Comparison of ENCODE assay signal across 10 cellular contexts in the genomic region with DNA sequence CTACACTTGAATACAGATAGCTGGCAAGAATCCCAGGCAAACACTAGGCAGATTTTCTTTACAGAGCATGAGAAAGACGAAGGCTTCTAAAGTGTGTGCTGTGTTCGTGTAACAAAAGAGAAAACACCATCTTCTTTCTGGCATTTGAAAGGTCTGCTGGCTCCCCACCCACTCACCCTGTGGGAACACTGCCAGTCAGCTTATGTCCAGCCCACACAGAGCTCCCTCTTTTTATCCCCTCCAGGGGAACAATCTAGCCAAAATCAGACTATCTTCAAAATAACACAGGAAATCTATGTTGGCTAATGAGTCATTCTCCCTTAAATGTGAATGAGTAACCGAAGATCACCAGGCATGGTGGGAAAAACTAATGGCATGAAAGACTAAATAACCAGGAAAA. TPM values are rescaled to one million over a fixed set of nuclear protein-coding genes. Genes with fewer than 3 reads are reported as not detected.
DNase-seq lines count a peak whose midpoint lies in the region; ATAC-seq and TF ChIP-seq lines count a peak whose summit lies in the region.
"Had no signal": no experiment of that assay in that cellular context is flagged by ENCODE, and none has a peak within 500 bp of the region (broad histone marks: within the 10 kb centered on the region; RNA-seq: fewer than 3 reads in every experiment).

No MANE protein-coding gene starts in this region.

- peak overlapping the region; percentile 47 for H3K4ac ChIP-seq in IMR-90 (ENCODE audit: low read depth, low read length)

- H4K8ac ChIP-seq in IMR-90 (ENCODE audit: low read depth in 2 of 2, low read length in 2 of 2) = peak overlapping the region in 1 of 2 experiments; percentile 62; a peak in 3 of 4 replicates

- peak overlapping the region; percentile 14; the same call in 1 of the 2 replicates for H3K23ac ChIP-seq in IMR-90 (ENCODE audit: low read depth, low read length)

- H3K36me3 ChIP-seq in IMR-90 (ENCODE audit: control insufficient read depth, insufficient read depth, low read length) = peaks cover 8% of the 10 kb centered on the region
- H3K36me3 ChIP-seq in kidney epithelial cell (ENCODE audit: control insufficient read depth, insufficient read depth, low read length) = no peaks in the 10 kb centered on the region

- no peaks in the 10 kb centered on the region for H3K27me3 ChIP-seq in IMR-90 (ENCODE audit: control insufficient read depth, insufficient read depth, low read length)
- no peaks in the 10 kb centered on the region for H3K27me3 ChIP-seq in kidney epithelial cell (ENCODE audit: control insufficient read depth, insufficient read depth, low read length)

- in situ Hi-C loops in IMR-90 (cut with MboI; ENCODE audit: low sequenced_read_pairs) = no loop called here
- in situ Hi-C loops in astrocyte of the spinal cord (cut with HindIII; ENCODE audit: low sequenced_read_pairs) = no loop called here

- no CpG with 5 or more reads among the region's 3 CpGs for WGBS in IMR-90 (ENCODE audit: extremely low coverage in 2 of 2, insufficient read length in 1 of 2), 2 experiments

- H2BK5ac ChIP-seq in IMR-90 (ENCODE audit: low read depth, low read length, poor library complexity, severe bottlenecking) = peak overlapping the region; percentile 68

- H2AFZ ChIP-seq in IMR-90 (replicated peaks; ENCODE audit: low read length, poor library complexity) = peak overlapping the region; percentile 72

- CTCF ChIA-PET in IMR-90 (lab: Yijun Ruan, JAX) = no interaction called here

- DNase-seq in AG09309 (ENCODE audit: low read depth) = peak; percentile 56
- DNase-seq in IMR-90 = peak; percentile 93
- peak; percentile 89 for DNase-seq in astrocyte of the spinal cord (ENCODE audit: low read depth, low spot score)
- DNase-seq in kidney epithelial cell (ENCODE audit: low read depth) = peak; percentile 71
- DNase-seq in activated naive CD4-positive, alpha-beta T cell (lab: John Stamatoyannopoulos, UW) = no peak
- DNase-seq in GM19240 (ENCODE audit: insufficient read length, low spot score) = no peak
- no peak for DNase-seq in SKM-1 (lab: John Stamatoyannopoulos, UW; ENCODE audit: unreplicated experiment)
- DNase-seq: activated naive CD4-positive, alpha-beta T cell treated with anti-CD3 and anti-CD28 coated beads, Interleukin-2, amount 10 ng/mL, durations not matched to agents 7 days and 5 days; KBM-7 had no signal

- dilution Hi-C loops in IMR-90 (cut with HindIII; ENCODE audit: low sequenced_read_pairs, unreplicated experiment) = no loop called here

- peak; percentile 93 for ATAC-seq in IMR-90 (ENCODE audit: low read depth)
- ATAC-seq in HG02981 (IDR thresholded peaks at IDR 0.05; ENCODE audit: unreplicated experiment) = no peak

- H3K4me2 ChIP-seq in IMR-90 (ENCODE audit: low read depth, low read length) = peak overlapping the region; percentile 96

- no peaks in the 10 kb centered on the region for H3K9me3 ChIP-seq in IMR-90 (ENCODE audit: control insufficient read depth, insufficient read depth, low read length)

- BruUV-seq in IMR-90 (replicated peaks; lab: Mats Ljungman, UMichigan) = no TSS peak

- H3K18ac ChIP-seq in IMR-90 (ENCODE audit: low read depth, low read length) = peak overlapping the region; percentile 89

- peaks cover 2% of the 10 kb centered on the region for H3K9me1 ChIP-seq in IMR-90 (ENCODE audit: insufficient read depth, low read length)

- 0 out of 3 replicates have a peak overlapping the region, but pooled peaks have one; percentile 21 for H2BK15ac ChIP-seq in IMR-90 (ENCODE audit: low read depth, low read length)

- H3K56ac ChIP-seq in IMR-90 (ENCODE audit: extremely low read depth, insufficient read depth, low read length) = peak overlapping the region; percentile 48; the same call in 1 of the 2 replicates

- H4K91ac ChIP-seq in IMR-90 (ENCODE audit: insufficient read depth, low read depth, low read length) = peak overlapping the region; percentile 45; the same call in 1 of the 2 replicates

- H3K14ac ChIP-seq in IMR-90 (replicated peaks; ENCODE audit: low read depth, low read length) = peak overlapping the region; percentile 11; the same call in 1 of the 2 replicates

- no peak for TF ChIP-seq CTCF in AG09309 (IDR thresholded peaks at IDR 0.05; ENCODE audit: control insufficient read depth, insufficient read depth, low read depth, low read length, missing control alignments)
- TF ChIP-seq CTCF in IMR-90 (conservative IDR thresholded peaks at IDR 0.05; ENCODE audit: low read depth, low read length) = no peak
- no peak for TF ChIP-seq CTCF in astrocyte of the spinal cord (IDR thresholded peaks at IDR 0.05; ENCODE audit: low read depth, low read length)
- TF ChIP-seq CTCF in kidney epithelial cell (IDR thresholded peaks at IDR 0.05; ENCODE audit: insufficient read depth, low read length, poor library complexity, severe bottlenecking) = no peak

- H3K4me3 ChIP-seq in AG09309 (ENCODE audit: control insufficient read depth, low read depth, low read length) (no peak overlapping the region), IMR-90 (ENCODE audit: insufficient read depth, low read depth, low read length) (peak overlapping the region; percentile 36; the same call in 1 of the 2 replicates), astrocyte of the spinal cord (ENCODE audit: low read depth, low read length) (no peak overlapping the region), kidney epithelial cell (ENCODE audit: low read depth, low read length) (no peak overlapping the region)

- 0 out of 2 replicates have a peak overlapping the region, but pooled peaks have one; percentile 3 for H2AK5ac ChIP-seq in IMR-90 (ENCODE audit: low read depth, low read length)

- peak overlapping the region; percentile 28 for H2BK20ac ChIP-seq in IMR-90 (ENCODE audit: low read depth, low read length)

- H4K20me1 ChIP-seq in IMR-90 (ENCODE audit: insufficient read depth, low read length) = no peaks in the 10 kb centered on the region

- peak overlapping the region; percentile 43 for H2BK120ac ChIP-seq in IMR-90 (ENCODE audit: low read depth, low read length)

- intact Hi-C loops in IMR-90 (cut with micrococcal nuclease) = no loop called here

- H2AK9ac ChIP-seq in IMR-90 (replicated peaks; ENCODE audit: low read depth, low read length, poor library complexity) = no peak overlapping the region

- H3K4me1 ChIP-seq in IMR-90 (ENCODE audit: control insufficient read depth, insufficient read depth, low read length) = peaks cover 3% of the 10 kb centered on the region

- H3K27ac ChIP-seq in IMR-90 (ENCODE audit: insufficient read depth, low read length) = peak overlapping the region; percentile 60

- TF ChIP-seq RAD21 in IMR-90 (IDR thresholded peaks at IDR 0.05; ENCODE audit: low read length) = no peak

- no peak for TF ChIP-seq POLR2A in IMR-90 (IDR thresholded peaks at IDR 0.05; ENCODE audit: low read depth, low read length)

- H4K5ac ChIP-seq in IMR-90 (ENCODE audit: low read depth, low read length) = peak overlapping the region; percentile 92

- POLR2A ChIA-PET in IMR-90 (lab: Charles Lee; ENCODE audit: unreplicated experiment) = no interaction called here

- H3K9ac ChIP-seq in IMR-90 (ENCODE audit: low read depth, low read length) = peak overlapping the region; percentile 0; the same call in 1 of the 2 replicates

- peaks cover 3 to 9% of the 10 kb centered on the region in 2 experiments; a peak in 2 of 4 replicates for H3K79me1 ChIP-seq in IMR-90 (ENCODE audit: low read depth in 1 of 2, low read length in 2 of 2)

TF ChIP-seq in IMR-90, 13 proteins besides CTCF, POLR2A, EP300 and RAD21:
- TF ChIP-seq MXI1 (IDR thresholded peaks at IDR 0.05; ENCODE audit: borderline replicate concordance, low read depth, low read length) (no peak), FOS (IDR thresholded peaks at IDR 0.05; ENCODE audit: low read depth, low read length) (peak; percentile 88)

RNA-seq across cellular contexts. Expression of gene PAQR5, which starts 45.6 kb away (rescaled TPM):
- total RNA-seq in IMR-90 (2012; rRNA removed) (2.7 and 3.3 TPM in 2 replicates), kidney epithelial cell (6.4 and 9.7 TPM in 2 replicates)
- polyA plus RNA-seq in IMR-90 (2012; rRNA removed) = 2.3 and 3.1 TPM in 2 replicates
- polyA plus RNA-seq in IMR-90 (2012; cell fraction: cytosol; rRNA removed) = 1.7 and 3.2 TPM in 2 replicates
- 0.87 and 1.6 TPM in 2 replicates for polyA plus RNA-seq in IMR-90 (2012; cell fraction: nucleus; rRNA removed; ENCODE audit: low replicate concordance)

Comparison
In these comparisons a context has a peak if more than half of its experiments do, and no peak if none do; other contexts are left out.
1. DNase-seq: peak in AG09309 (single experiment), IMR-90 (single experiment), astrocyte of the spinal cord (single experiment) and kidney epithelial cell (single experiment); none in activated naive CD4-positive, alpha-beta T cell (0 of 4), GM19240 (single experiment) and SKM-1 (single experiment).